In genomic region chr4:30380404-30380998, GRCh38 we compare ENCODE assay signal across 8 cellular contexts.
DNase-seq lines count a peak whose midpoint lies in the region; ATAC-seq and TF ChIP-seq lines count a peak whose summit lies in the region.

No MANE protein-coding gene starts in this region.

- no peaks in the 10 kb centered on the region for H3K27me3 ChIP-seq in DND-41 (ENCODE audit: insufficient read depth, low read length, poor library complexity)

- H3K9me3 ChIP-seq in DND-41 (ENCODE audit: insufficient read depth, low read length, severe bottlenecking): no peaks in the 10 kb centered on the region

- H3K4me1 ChIP-seq in DND-41 (ENCODE audit: insufficient read depth, low read length): no peaks in the 10 kb centered on the region

- no peak overlapping the region for H3K4me2 ChIP-seq in DND-41 (ENCODE audit: insufficient read depth, low read length)

- H3K36me3 ChIP-seq in DND-41 (ENCODE audit: insufficient read depth, low read length): no peaks in the 10 kb centered on the region

- H2AFZ ChIP-seq in DND-41 (ENCODE audit: low read depth, low read length): no peak overlapping the region

- H3K27ac ChIP-seq in DND-41 (ENCODE audit: low read length): no peak overlapping the region

- ATAC-seq in DND-41 (ENCODE audit: insufficient read depth, low read depth): peak; percentile 60; the same call in 2 of the 3 replicates
- ATAC-seq in GM19455 (IDR thresholded peaks at IDR 0.05; ENCODE audit: unreplicated experiment): peak; percentile 77
- no peak for ATAC-seq in HG03108 (IDR thresholded peaks at IDR 0.05; ENCODE audit: unreplicated experiment)

- TF ChIP-seq CTCF in DND-41 (IDR thresholded peaks at IDR 0.05; ENCODE audit: borderline replicate concordance, extremely low read depth, low read length, poor library complexity, severe bottlenecking) (peak; percentile 78), epithelial cell of proximal tubule (conservative IDR thresholded peaks at IDR 0.05; ENCODE audit: low read depth, low read length) (peak; percentile 74)

- no peaks in the 10 kb centered on the region for H3K79me2 ChIP-seq in DND-41 (ENCODE audit: insufficient read depth, low read length)

- no peak overlapping the region for H3K4me3 ChIP-seq in DND-41 (ENCODE audit: low read depth in 1 of 2, low read length in 2 of 2)
- H3K4me3 ChIP-seq in epithelial cell of proximal tubule (ENCODE audit: low read depth, low read length): no peak overlapping the region

- no peaks in the 10 kb centered on the region for H4K20me1 ChIP-seq in DND-41 (ENCODE audit: insufficient read depth, low read length)

- H3K9ac ChIP-seq in DND-41 (ENCODE audit: low read depth, low read length): no peak overlapping the region

- peak; percentile 27 for DNase-seq in DND-41
- peak; percentile 68 for DNase-seq in HT1080 (ENCODE audit: low read depth)
- peak; percentile 66 for DNase-seq in RKO (ENCODE audit: low spot score)
- DNase-seq in epithelial cell of proximal tubule (ENCODE audit: low read depth): no peak
- DNase-seq in pons (ENCODE audit: low spot score): peak; percentile 6
- no peak for DNase-seq in central memory CD4-positive, alpha-beta T cell

Comparison
In these comparisons a context has a peak if more than half of its experiments do, and no peak if none do; other contexts are left out.
1. DNase-seq: peak in DND-41 (single experiment), HT1080 (single experiment), RKO (single experiment) and pons (single experiment); none in epithelial cell of proximal tubule (single experiment) and central memory CD4-positive, alpha-beta T cell (single experiment).